19 cellular contexts compared by ENCODE assay signal in the genomic region with DNA sequence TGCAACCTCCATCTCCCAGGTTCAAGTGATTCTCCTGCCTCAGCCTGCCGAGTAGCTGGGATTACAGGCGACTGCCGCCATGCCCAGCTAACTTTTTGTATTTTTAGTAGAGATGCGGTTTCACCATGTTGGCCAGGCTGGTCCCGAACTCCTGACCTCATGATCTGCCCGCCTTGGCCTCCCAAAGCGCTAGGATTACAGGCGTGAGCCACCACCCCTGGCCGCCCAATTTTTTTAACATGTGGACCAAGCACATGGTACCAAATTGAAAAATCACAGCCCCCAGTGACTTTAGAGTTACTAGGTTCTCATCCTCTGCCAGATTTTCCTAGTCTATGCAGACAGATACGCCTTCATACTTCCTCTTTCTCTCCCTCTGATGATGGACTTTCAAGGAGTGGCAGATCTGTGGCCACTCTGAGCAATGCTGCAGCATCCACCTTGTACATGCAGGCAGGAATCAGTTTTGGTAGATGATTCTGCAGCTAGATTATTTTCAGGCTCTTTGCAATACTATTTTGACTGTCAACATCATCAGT.
"Had no signal": no experiment of that assay in that cellular context is flagged by ENCODE, and none has a peak within 500 bp of the region (broad histone marks: within the 10 kb centered on the region; RNA-seq: fewer than 3 reads in every experiment).

No MANE protein-coding gene starts in this region.

- DNase-seq: activated CD4-positive, alpha-beta T cell treated with anti-CD3 and anti-CD28 coated beads, Interleukin-2, amount 50 U/mL, for 1 hour; activated CD4-positive, CD25-positive, alpha-beta regulatory T cell treated with anti-CD3 and anti-CD28 coated beads, Interleukin-2, amount 50 U/mL, for 72 hours; activated gamma-delta T cell; activated T-cell treated with anti-CD3 and anti-CD28 coated beads, Interleukin-2, amount 50 U/mL, for 1 hour; amygdala; caudate nucleus; effector memory CD8-positive, alpha-beta T cell; esophagus squamous epithelium; heart right ventricle; kidney glomerular epithelial cell; left ventricle myocardium inferior; mammary epithelial cell; stimulated activated naive CD8-positive, alpha-beta T cell treated with anti-CD3 and anti-CD28 coated beads, Interleukin-15, Interleukin-2, amounts not matched to agents 100 U/mL and 50 U/mL, for 24 hours; T-cell; uterus had no signal

- ATAC-seq: activated naive CD4-positive, alpha-beta T cell treated with anti-CD3 and anti-CD28 coated beads, Interleukin-2, amount 50 U/mL, for 72 hours; effector memory CD8-positive, alpha-beta T cell; heart right ventricle; stimulated activated naive CD8-positive, alpha-beta T cell treated with anti-CD3 and anti-CD28 coated beads, Interleukin-15, Interleukin-2, amounts not matched to agents 100 U/mL and 50 U/mL, for 24 hours; T-cell had no signal

- H3K4me1 Mint-ChIP-seq: neural crest cell had no signal

- H3K4me3 Mint-ChIP-seq: effector memory CD8-positive, alpha-beta T cell; neural crest cell; T-cell had no signal

- H3K36me3 Mint-ChIP-seq: activated naive CD4-positive, alpha-beta T cell treated with anti-CD3 and anti-CD28 coated beads, Interleukin-2, amount 50 U/mL, for 72 hours; T-cell had no signal

- H3K27ac Mint-ChIP-seq: activated naive CD4-positive, alpha-beta T cell treated with anti-CD3 and anti-CD28 coated beads, Interleukin-2, amount 50 U/mL, for 72 hours; effector memory CD8-positive, alpha-beta T cell; progenitor cell of endocrine pancreas; T-cell had no signal

- H3K9me3 Mint-ChIP-seq: activated naive CD4-positive, alpha-beta T cell treated with anti-CD3 and anti-CD28 coated beads, Interleukin-2, amount 50 U/mL, for 72 hours; effector memory CD8-positive, alpha-beta T cell; neural crest cell; T-cell had no signal

- H3K4me3 ChIP-seq: esophagus squamous epithelium, heart right ventricle, left ventricle myocardium inferior, tibial nerve, uterus had no signal

- H3K27me3 Mint-ChIP-seq: effector memory CD8-positive, alpha-beta T cell; progenitor cell of endocrine pancreas; T-cell had no signal
